In the genomic region with DNA sequence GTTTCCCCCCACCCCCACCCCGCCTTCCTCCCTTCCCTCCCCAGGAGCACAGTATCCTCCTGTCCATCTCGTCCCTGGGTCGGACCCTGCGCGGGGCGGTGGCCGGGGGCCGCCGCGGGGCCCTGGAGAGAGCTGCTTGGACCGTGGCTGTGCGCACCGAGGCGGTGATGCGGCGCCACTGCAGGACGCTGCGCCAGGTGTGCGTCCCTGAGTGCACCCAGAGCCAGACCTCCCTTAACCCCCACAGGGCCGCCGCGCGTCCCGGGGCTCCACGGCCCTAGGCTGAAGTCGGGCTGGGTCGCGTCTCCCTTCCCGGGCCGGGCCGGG, we compare ENCODE assay signal across 10 cellular contexts. TPM values are rescaled to one million over a fixed set of nuclear protein-coding genes. Genes with fewer than 3 reads are reported as not detected.
DNase-seq lines count a peak whose midpoint lies in the region; ATAC-seq and TF ChIP-seq lines count a peak whose summit lies in the region.
"Had no signal": no experiment of that assay in that cellular context is flagged by ENCODE, and none has a peak within 500 bp of the region (broad histone marks: within the 10 kb centered on the region; RNA-seq: fewer than 3 reads in every experiment).

No MANE protein-coding gene starts in this region.

- no peak overlapping the region for H4K8ac ChIP-seq in mesenchymal stem cell (ENCODE audit: low read length)

- H3K4me1 ChIP-seq in mesenchymal stem cell (ENCODE audit: control insufficient read depth, insufficient read depth, low read depth, low read length): peaks cover 45% of the 10 kb centered on the region

- peak overlapping the region; percentile 88 for H3K4me2 ChIP-seq in mesenchymal stem cell (ENCODE audit: low read length, poor library complexity, severe bottlenecking)

- 1% methylated on average over 12 of the region's 31 CpGs for WGBS in mesenchymal stem cell

- peaks cover 10% of the 10 kb centered on the region for H3K36me3 Mint-ChIP-seq in T-helper 1 cell treated with Interleukin-12 subunit alpha and Interleukin-12 subunit beta and Interleukin-4 antibody, amounts not matched to agents 30 μg/mL and 1 μg/mL, for 36 hours (ENCODE audit: low read depth)
- H3K36me3 Mint-ChIP-seq in HFFc6 (ENCODE audit: low read depth): no peaks in the 10 kb centered on the region; the same call in 1 of the 2 replicates

- peak overlapping the region in 1 of 2 experiments; percentile 46 for H3K4me3 ChIP-seq in mesenchymal stem cell (ENCODE audit: insufficient read depth in 1 of 2, low read depth in 1 of 2, low read length in 2 of 2)

- TF ChIP-seq CTCF in HFFc6 (IDR thresholded peaks at IDR 0.05): no peak

- H3K4me1 Mint-ChIP-seq in T-helper 1 cell treated with Interleukin-12 subunit alpha and Interleukin-12 subunit beta and Interleukin-4 antibody, amounts not matched to agents 30 μg/mL and 1 μg/mL, for 36 hours (ENCODE audit: low read depth): peaks cover 43% of the 10 kb centered on the region
- H3K4me1 Mint-ChIP-seq in HFFc6 (ENCODE audit: low read depth): 0 out of 2 replicates have a peak, but pooled peaks cover 4% of the 10 kb centered on the region

- no peak overlapping the region for H4K91ac ChIP-seq in mesenchymal stem cell (ENCODE audit: low read length)

- no peak overlapping the region for H2BK15ac ChIP-seq in mesenchymal stem cell (ENCODE audit: low read depth, poor library complexity, severe bottlenecking)

- no peaks in the 10 kb centered on the region for H3K9me3 ChIP-seq in mesenchymal stem cell (ENCODE audit: control insufficient read depth, low read length)

- intact Hi-C loops in posterior vena cava (cut with DNase I): loop anchor here (5.0 to 10.0 kb wide), 2 partner anchors 77 to 84 kb away; no protein-coding TSS in a partner anchor

- no peak overlapping the region for H3K14ac ChIP-seq in mesenchymal stem cell (ENCODE audit: low read length in 2 of 2)

- H3K27me3 ChIP-seq in mesenchymal stem cell (ENCODE audit: control insufficient read depth in 1 of 2, insufficient read depth in 1 of 2, low read length in 2 of 2): peaks cover 35 to 58% of the 10 kb centered on the region in 2 experiments

- H3K27me3 Mint-ChIP-seq in T-helper 1 cell treated with Interleukin-12 subunit alpha and Interleukin-12 subunit beta and Interleukin-4 antibody, amounts not matched to agents 30 μg/mL and 1 μg/mL, for 36 hours (ENCODE audit: low read depth): no peaks in the 10 kb centered on the region
- peaks cover 19% of the 10 kb centered on the region for H3K27me3 Mint-ChIP-seq in HFFc6 (ENCODE audit: insufficient read depth)

- H3K36me3 ChIP-seq in mesenchymal stem cell (ENCODE audit: control insufficient read depth in 1 of 2, insufficient read depth in 2 of 2, low read depth in 1 of 2, low read length in 2 of 2): peaks cover 18 to 29% of the 10 kb centered on the region in 2 experiments

- no peak overlapping the region for H3K27ac ChIP-seq in mesenchymal stem cell (ENCODE audit: low read length, poor library complexity, severe bottlenecking)

- DNase-seq in activated CD4-positive, CD25-positive, alpha-beta regulatory T cell treated with anti-CD3 and anti-CD28 coated beads, Interleukin-2, amount 50 U/mL, for 72 hours: no peak
- no peak for DNase-seq in mesenchymal stem cell
- DNase-seq in HFFc6: no peak
- DNase-seq in HT-29 (ENCODE audit: low spot score): no peak
- no peak for DNase-seq in posterior vena cava (ENCODE audit: low spot score)

- no peaks in the 10 kb centered on the region for H3K9me3 Mint-ChIP-seq in T-helper 1 cell treated with Interleukin-12 subunit alpha and Interleukin-12 subunit beta and Interleukin-4 antibody, amounts not matched to agents 30 μg/mL and 1 μg/mL, for 36 hours
- H3K9me3 Mint-ChIP-seq in HFFc6: no peaks in the 10 kb centered on the region
- H3K9me3 Mint-ChIP-seq: nephron had no signal

- H3K79me1 ChIP-seq in mesenchymal stem cell (replicated peaks; ENCODE audit: low read length, poor library complexity, severe bottlenecking): no peaks in the 10 kb centered on the region

- no peak overlapping the region for H2BK120ac ChIP-seq in mesenchymal stem cell (ENCODE audit: low read depth, low read length)

- H2BK5ac ChIP-seq in mesenchymal stem cell (ENCODE audit: low read depth, low read length, poor library complexity, severe bottlenecking): no peak overlapping the region

- peak; percentile 10 to 11 for ATAC-seq in activated CD4-positive, CD25-positive, alpha-beta regulatory T cell treated with anti-CD3 and anti-CD28 coated beads, Interleukin-2, amount 50 U/mL, for 24 hours
- peak; percentile 26 for ATAC-seq in HG02884 (IDR thresholded peaks at IDR 0.05; ENCODE audit: unreplicated experiment)

- H3K4ac ChIP-seq in mesenchymal stem cell (ENCODE audit: low read depth in 1 of 2, low read length in 2 of 2): no peak overlapping the region

- H3K18ac ChIP-seq in mesenchymal stem cell (ENCODE audit: low read depth in 1 of 2, low read length in 2 of 2): no peak overlapping the region

- no peak overlapping the region for H2BK12ac ChIP-seq in mesenchymal stem cell (ENCODE audit: low read length in 2 of 2)

- peak overlapping the region; percentile 81 for H3K4me3 Mint-ChIP-seq in T-helper 1 cell treated with Interleukin-12 subunit alpha and Interleukin-12 subunit beta and Interleukin-4 antibody, amounts not matched to agents 30 μg/mL and 1 μg/mL, for 36 hours
- H3K4me3 Mint-ChIP-seq in HFFc6: no peak overlapping the region

- no peak overlapping the region for H3K27ac Mint-ChIP-seq in T-helper 1 cell treated with Interleukin-12 subunit alpha and Interleukin-12 subunit beta and Interleukin-4 antibody, amounts not matched to agents 30 μg/mL and 1 μg/mL, for 36 hours
- no peak overlapping the region for H3K27ac Mint-ChIP-seq in HFFc6
- H3K27ac Mint-ChIP-seq: nephron had no signal

- H2AK5ac ChIP-seq in mesenchymal stem cell (ENCODE audit: low read length, severe bottlenecking): no peak overlapping the region

- H3K9ac ChIP-seq in mesenchymal stem cell (ENCODE audit: low read length): no peak overlapping the region

- no peak overlapping the region for H2AFZ ChIP-seq in mesenchymal stem cell (ENCODE audit: low read depth, low read length)

- no peak overlapping the region for H3K23ac ChIP-seq in mesenchymal stem cell (ENCODE audit: low read length in 2 of 2)

RNA-seq across cellular contexts. Expression of a gene that starts 2.2 kb away (rescaled TPM):
- polyA plus RNA-seq in mesenchymal stem cell (2013, experiment 1 of 2): 0.07 TPM
- polyA plus RNA-seq in mesenchymal stem cell (2013, experiment 2 of 2): 0.10 TPM
- total RNA-seq in HFFc6 (2021; fragmentation: NEBNext Ultra II Directional; extraction: Animal tissue kit (Norgen Biotek cat#: 25700)): under 1 TPM; 0.32 to 0.57 (median 0.42) TPM
- 0.69 and 1.5 TPM in 2 replicates for total RNA-seq in HT-29 (2014; rRNA removed; shearing (Covaris generic))
- total RNA-seq in posterior vena cava: under 1 TPM; 0.76 to 0.83 TPM

RNA-seq across cellular contexts. Expression of a gene that starts 11.2 kb away (rescaled TPM):
- polyA plus RNA-seq in mesenchymal stem cell (2013, experiment 1 of 2): 0.33 TPM
- 0.27 TPM for polyA plus RNA-seq in mesenchymal stem cell (2013, experiment 2 of 2)
- under 1 TPM in 2 of 6 experiments, not detected in 4; 0.10 to 0.17 TPM for total RNA-seq in HFFc6 (2021; fragmentation: NEBNext Ultra II Directional; extraction: Animal tissue kit (Norgen Biotek cat#: 25700))
- not detected in 2 replicates for total RNA-seq in HT-29 (2014; rRNA removed; shearing (Covaris generic))
- 10 to 100 TPM; 40.8 to 47.6 TPM for total RNA-seq in posterior vena cava
- total RNA-seq: Daoy had no signal

RNA-seq across cellular contexts. Expression of a gene that starts 24.8 kb away (rescaled TPM):
- polyA plus RNA-seq in mesenchymal stem cell (2013, experiment 1 of 2): 57.9 TPM
- polyA plus RNA-seq in mesenchymal stem cell (2013, experiment 2 of 2): 60.9 TPM
- 10 to 100 TPM; 36.8 to 47.4 (median 41.5) TPM for total RNA-seq in HFFc6 (2021; fragmentation: NEBNext Ultra II Directional; extraction: Animal tissue kit (Norgen Biotek cat#: 25700))
- total RNA-seq in HT-29 (2014; rRNA removed; shearing (Covaris generic)): 1.2 TPM in 1 of 2 replicates, not detected in the other
- 10 to 100 TPM; 39.5 to 41.3 TPM for total RNA-seq in posterior vena cava

RNA-seq across cellular contexts. Expression of a gene that starts 41.1 kb away (rescaled TPM):
- polyA plus RNA-seq in mesenchymal stem cell (2013, experiment 1 of 2): 11.6 TPM
- polyA plus RNA-seq in mesenchymal stem cell (2013, experiment 2 of 2): 13.4 TPM
- 10 to 100 TPM; 11.0 to 16.3 (median 12.9) TPM for total RNA-seq in HFFc6 (2021; fragmentation: NEBNext Ultra II Directional; extraction: Animal tissue kit (Norgen Biotek cat#: 25700))
- 89.2 and 99.8 TPM in 2 replicates for total RNA-seq in HT-29 (2014; rRNA removed; shearing (Covaris generic))
- 10 to 100 TPM; 18.0 to 19.1 TPM for total RNA-seq in posterior vena cava

RNA-seq across cellular contexts. Expression of a gene that starts 41.7 kb away (rescaled TPM):
- polyA plus RNA-seq in mesenchymal stem cell (2013, experiment 1 of 2): 0.54 TPM
- polyA plus RNA-seq in mesenchymal stem cell (2013, experiment 2 of 2): 0.40 TPM
- under 1 TPM; 0.27 to 1.00 (median 0.41) TPM for total RNA-seq in HFFc6 (2021; fragmentation: NEBNext Ultra II Directional; extraction: Animal tissue kit (Norgen Biotek cat#: 25700))
- total RNA-seq in HT-29 (2014; rRNA removed; shearing (Covaris generic)): 1.2 and 1.5 TPM in 2 replicates
- 1 to 10 TPM in 1 of 2 donors, under 1 TPM in 1; 0.76 to 1.4 TPM for total RNA-seq in posterior vena cava

Comparison
In these comparisons a context has a peak if more than half of its experiments do, and no peak if none do; other contexts are left out.
1. RNA of a gene that starts 11.2 kb away (total RNA-seq): 40.8 to 47.6 TPM in posterior vena cava; 0.10 to 0.17 TPM in HFFc6 and not detected in HT-29; every median in the first group is over 10 times any median in the second.
2. RNA of a gene that starts 24.8 kb away (total RNA-seq): 36.8 to 47.4 TPM in HFFc6 and 39.5 to 41.3 TPM in posterior vena cava; 1.2 TPM in HT-29; every median in the first group is over 10 times any median in the second.